ENCODE assay signal across 12 cellular contexts in the genomic region with DNA sequence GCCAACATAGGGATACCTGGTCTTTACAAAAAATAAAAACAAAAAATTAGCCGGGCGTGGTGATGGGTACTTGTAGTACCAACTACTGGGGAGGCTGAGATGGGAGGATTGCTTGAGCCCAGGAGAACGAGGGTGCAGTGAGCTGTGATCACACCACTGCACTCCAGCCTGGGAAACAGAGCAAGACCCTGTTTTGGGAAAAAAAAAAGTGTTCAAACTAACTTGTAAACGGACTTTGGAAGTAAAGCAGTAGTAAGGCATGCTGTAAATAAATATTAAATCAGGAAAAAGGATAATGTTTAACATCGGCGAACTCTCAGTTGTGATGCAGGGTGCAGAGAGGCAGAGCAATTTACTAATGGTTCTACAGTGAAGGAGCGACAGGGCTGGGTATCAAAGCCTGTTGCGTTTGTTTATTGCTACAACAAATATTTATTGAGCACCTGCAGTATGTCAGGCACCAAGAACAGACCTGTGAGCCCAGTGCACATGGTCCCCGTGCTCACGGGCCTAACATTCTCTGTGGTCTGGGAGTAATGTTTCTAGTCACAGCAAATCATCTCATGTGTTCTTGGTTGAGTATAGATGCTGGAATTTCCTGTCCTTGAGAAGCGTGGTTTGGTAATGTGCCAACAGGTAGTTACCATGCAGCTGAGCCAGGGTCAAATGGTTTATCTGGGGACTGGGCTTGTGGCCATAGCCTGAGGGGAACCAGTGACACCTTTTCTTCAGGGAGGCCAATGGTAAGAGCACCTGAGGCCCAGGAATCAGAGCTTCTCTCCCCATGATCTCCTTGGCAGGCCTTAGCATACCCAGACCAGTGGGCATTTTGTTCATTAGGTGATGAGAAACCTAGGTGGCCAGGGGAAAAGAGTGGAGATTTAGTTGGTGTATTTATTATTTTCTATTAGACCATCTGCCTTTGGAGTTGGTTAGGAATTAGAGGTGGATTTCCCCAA. TPM values are rescaled to one million over a fixed set of nuclear protein-coding genes. Genes with fewer than 3 reads are reported as not detected.
DNase-seq lines count a peak whose midpoint lies in the region; ATAC-seq and TF ChIP-seq lines count a peak whose summit lies in the region.
"Had no signal": no experiment of that assay in that cellular context is flagged by ENCODE, and none has a peak within 500 bp of the region (broad histone marks: within the 10 kb centered on the region; RNA-seq: fewer than 3 reads in every experiment).

No MANE protein-coding gene starts in this region.

- no peaks in the 10 kb centered on the region for H3K27me3 ChIP-seq in stomach

- ATAC-seq in HG03060 (IDR thresholded peaks at IDR 0.05; ENCODE audit: low read depth, unreplicated experiment) (peak; percentile 56), GM19397 (IDR thresholded peaks at IDR 0.05; ENCODE audit: unreplicated experiment) (no peak)
- peak; percentile 14 for ATAC-seq in activated T-helper 17 cell treated with anti-CD3 and anti-CD28 coated beads, Interleukin-2, amount 50 U/mL, for 72 hours (replicated peaks)
- no peak for ATAC-seq in activated naive CD8-positive, alpha-beta T cell treated with anti-CD3 and anti-CD28 coated beads, Interleukin-2, amount 50 U/mL, for 24 hours

- H3K4me1 Mint-ChIP-seq in activated T-helper 17 cell treated with anti-CD3 and anti-CD28 coated beads, Interleukin-2, amount 50 U/mL, for 72 hours = no peaks in the 10 kb centered on the region
- no peaks in the 10 kb centered on the region for H3K4me1 Mint-ChIP-seq in activated naive CD8-positive, alpha-beta T cell treated with anti-CD3 and anti-CD28 coated beads, Interleukin-2, amount 50 U/mL, for 24 hours

- intact Hi-C loops in stomach (cut with DNase I; ENCODE audit: low total_unique reads) = no loop called here

- H3K36me3 ChIP-seq in stomach = no peaks in the 10 kb centered on the region

- no peak overlapping the region for H3K27ac ChIP-seq in stomach

- no peak for TF ChIP-seq CTCF in stomach (IDR thresholded peaks at IDR 0.05)

- H3K4me3 Mint-ChIP-seq in activated T-helper 17 cell treated with anti-CD3 and anti-CD28 coated beads, Interleukin-2, amount 50 U/mL, for 72 hours = no peak overlapping the region
- no peak overlapping the region for H3K4me3 Mint-ChIP-seq in activated naive CD8-positive, alpha-beta T cell treated with anti-CD3 and anti-CD28 coated beads, Interleukin-2, amount 50 U/mL, for 24 hours
- H3K4me3 Mint-ChIP-seq: activated CD4-positive, alpha-beta T cell treated with anti-CD3 and anti-CD28 coated beads, Interleukin-2, amount 10 ng/mL, durations not matched to agents 24 days and 14 days; brain had no signal

- 45 to 62% (median 54%) methylated on average over 11 of the region's 11 CpGs for WGBS in stomach, 5 donors

- H3K4me3 ChIP-seq in stomach = no peak overlapping the region

- DNase-seq in NCI-H1105 treated with DMSO at 0.1 percent for 48 hours (lab: John Stamatoyannopoulos, UW) (peak; percentile 37), NCI-H1105 (lab: John Stamatoyannopoulos, UW) (no peak), stomach (peak; percentile 34), SK-N-DZ (ENCODE audit: low spot score) (no peak)
- DNase-seq in activated naive CD8-positive, alpha-beta T cell treated with anti-CD3 and anti-CD28 coated beads, Interleukin-2, amount 50 U/mL, for 24 hours = no peak
- DNase-seq: 8988T; activated CD4-positive, alpha-beta T cell treated with anti-CD3 and anti-CD28 coated beads, Interleukin-2, amount 10 ng/mL, durations not matched to agents 24 days and 14 days; OCI-M1 had no signal

- TF ChIP-seq EP300 in stomach (IDR thresholded peaks at IDR 0.05) = no peak

- no peak overlapping the region for H3K27ac Mint-ChIP-seq in activated T-helper 17 cell treated with anti-CD3 and anti-CD28 coated beads, Interleukin-2, amount 50 U/mL, for 72 hours
- H3K27ac Mint-ChIP-seq in activated naive CD8-positive, alpha-beta T cell treated with anti-CD3 and anti-CD28 coated beads, Interleukin-2, amount 50 U/mL, for 24 hours = no peak overlapping the region
- H3K27ac Mint-ChIP-seq: activated CD4-positive, alpha-beta T cell treated with anti-CD3 and anti-CD28 coated beads, Interleukin-2, amount 10 ng/mL, durations not matched to agents 24 days and 14 days; brain had no signal

- no peaks in the 10 kb centered on the region for H3K36me3 Mint-ChIP-seq in activated T-helper 17 cell treated with anti-CD3 and anti-CD28 coated beads, Interleukin-2, amount 50 U/mL, for 72 hours (ENCODE audit: low read depth)
- H3K36me3 Mint-ChIP-seq in activated naive CD8-positive, alpha-beta T cell treated with anti-CD3 and anti-CD28 coated beads, Interleukin-2, amount 50 U/mL, for 24 hours (ENCODE audit: low read depth) = no peaks in the 10 kb centered on the region

- no peak for TF ChIP-seq POLR2A in stomach (IDR thresholded peaks at IDR 0.05)

- peaks cover 10% of the 10 kb centered on the region for H3K27me3 Mint-ChIP-seq in activated T-helper 17 cell treated with anti-CD3 and anti-CD28 coated beads, Interleukin-2, amount 50 U/mL, for 72 hours
- H3K27me3 Mint-ChIP-seq in activated naive CD8-positive, alpha-beta T cell treated with anti-CD3 and anti-CD28 coated beads, Interleukin-2, amount 50 U/mL, for 24 hours = peaks cover 11% of the 10 kb centered on the region
- H3K27me3 Mint-ChIP-seq: brain had no signal

- H3K9me3 Mint-ChIP-seq in activated T-helper 17 cell treated with anti-CD3 and anti-CD28 coated beads, Interleukin-2, amount 50 U/mL, for 72 hours = no peaks in the 10 kb centered on the region
- peaks cover 9% of the 10 kb centered on the region for H3K9me3 Mint-ChIP-seq in activated naive CD8-positive, alpha-beta T cell treated with anti-CD3 and anti-CD28 coated beads, Interleukin-2, amount 50 U/mL, for 24 hours
- H3K9me3 Mint-ChIP-seq: activated CD4-positive, alpha-beta T cell treated with anti-CD3 and anti-CD28 coated beads, Interleukin-2, amount 10 ng/mL, durations not matched to agents 24 days and 14 days had no signal

- H3K9me3 ChIP-seq in stomach = no peaks in the 10 kb centered on the region

- peaks cover 0 to 23% (median 7%) of the 10 kb centered on the region in 4 donors for H3K4me1 ChIP-seq in stomach

RNA-seq across cellular contexts. Expression of a gene that starts 27.9 kb away (rescaled TPM):
- total RNA-seq in activated T-helper 17 cell treated with anti-CD3 and anti-CD28 coated beads, Interleukin-2, amount 50 U/mL, for 72 hours = 1 to 10 TPM in 1 of 2 donors, under 1 TPM in 1; 0.95 to 1.0 TPM
- 10 to 100 TPM in 3 of 5 donors, 1 to 10 TPM in 2; 1.3 to 37.9 (median 11.0) TPM for total RNA-seq in stomach
- polyA plus RNA-seq in stomach = 1 to 10 TPM in 2 of 3 donors, under 1 TPM in 1; 0.88 to 2.4 (median 1.5) TPM
- polyA plus RNA-seq in SK-N-DZ (2014; cell fraction: cytosol; rRNA removed) = 18.4 and 26.3 TPM in 2 replicates
- polyA plus RNA-seq in SK-N-DZ (2014; cell fraction: nucleus; rRNA removed) = 20.3 and 31.5 TPM in 2 replicates

RNA-seq across cellular contexts. Expression of a gene that starts 40.0 kb away (rescaled TPM):
- 1 to 10 TPM; 5.8 to 8.6 TPM for total RNA-seq in activated T-helper 17 cell treated with anti-CD3 and anti-CD28 coated beads, Interleukin-2, amount 50 U/mL, for 72 hours
- total RNA-seq in stomach = 10 to 100 TPM in 4 of 5 donors, under 1 TPM in 1; 0.58 to 32.1 (median 13.8) TPM
- polyA plus RNA-seq in stomach = 1 to 10 TPM; 5.6 to 7.5 (median 6.9) TPM
- 32.3 and 34.7 TPM in 2 replicates for polyA plus RNA-seq in SK-N-DZ (2014; cell fraction: cytosol; rRNA removed)
- 25.5 and 29.6 TPM in 2 replicates for polyA plus RNA-seq in SK-N-DZ (2014; cell fraction: nucleus; rRNA removed)

Comparison
In these comparisons a context has a peak if more than half of its experiments do, and no peak if none do; other contexts are left out.
1. DNase-seq: peak in NCI-H1105 treated with DMSO at 0.1 percent for 48 hours (single experiment) and stomach (single experiment); none in NCI-H1105 (single experiment), SK-N-DZ (single experiment) and activated naive CD8-positive, alpha-beta T cell treated with anti-CD3 and anti-CD28 coated beads, Interleukin-2, amount 50 U/mL, for 24 hours (single experiment).
2. ATAC-seq: peak in HG03060 (single experiment) and activated T-helper 17 cell treated with anti-CD3 and anti-CD28 coated beads, Interleukin-2, amount 50 U/mL, for 72 hours (single experiment); none in GM19397 (single experiment) and activated naive CD8-positive, alpha-beta T cell treated with anti-CD3 and anti-CD28 coated beads, Interleukin-2, amount 50 U/mL, for 24 hours (single experiment).